ENCODE assay signal across 8 cellular contexts in genomic region chr13:79405501-79405830, GRCh38. TPM values are rescaled to one million over a fixed set of nuclear protein-coding genes. Genes with fewer than 3 reads are reported as not detected.
DNase-seq lines count a peak whose midpoint lies in the region; ATAC-seq, FAIRE-seq and TF ChIP-seq lines count a peak whose summit lies in the region.

No MANE protein-coding gene starts in this region.

- H3K36me3 ChIP-seq in heart right ventricle = no peaks in the 10 kb centered on the region
- no peaks in the 10 kb centered on the region for H3K36me3 ChIP-seq in small intestine (ENCODE audit: control insufficient read depth in 2 of 2, insufficient read depth in 2 of 2, low read length in 2 of 2)

- peak overlapping the region; percentile 68 to 97 (median 94) for H3K27ac ChIP-seq in heart right ventricle
- H3K27ac ChIP-seq in small intestine (ENCODE audit: low read depth in 1 of 2, low read length in 1 of 2) = peak overlapping the region; percentile 71 to 99

- DNase-seq in SKM-1 treated with dmso at 0.1 percent for 144 hours (lab: John Stamatoyannopoulos, UW; ENCODE audit: unreplicated experiment) = peak; percentile 43
- DNase-seq in SKM-1 (lab: John Stamatoyannopoulos, UW; ENCODE audit: unreplicated experiment) = no peak
- peak; percentile 25 for DNase-seq in RPMI7951 (ENCODE audit: low read depth)
- no peak for DNase-seq in heart right ventricle
- DNase-seq in small intestine = no peak
- DNase-seq in NCI-H1105 (lab: John Stamatoyannopoulos, UW) = no peak
- no peak for DNase-seq in GM19238 (ENCODE audit: insufficient read length, low spot score)

- H3K9me3 ChIP-seq in heart right ventricle = no peaks in the 10 kb centered on the region
- H3K9me3 ChIP-seq in small intestine (ENCODE audit: control insufficient read depth, low read depth) = no peaks in the 10 kb centered on the region

- H3K4me3 ChIP-seq in heart right ventricle (peak overlapping the region; percentile 61 to 94 (median 87)), small intestine (ENCODE audit: low read depth in 1 of 2, low read length in 2 of 2) (peak overlapping the region; percentile 83 to 100)

- H3K27me3 ChIP-seq in heart right ventricle = no peaks in the 10 kb centered on the region
- H3K27me3 ChIP-seq in small intestine (ENCODE audit: control insufficient read depth in 2 of 2, insufficient read depth in 2 of 2, low read length in 2 of 2) = no peaks in the 10 kb centered on the region

- intact Hi-C loops in heart right ventricle (cut with DNase I) = loop anchor here in 1 of 10 donors (5.0 kb wide), 1 partner anchor 137 kb away; no protein-coding TSS in a partner anchor

- 0% methylated on average over 19 of the region's 19 CpGs for WGBS in heart right ventricle, 2 donors
- 0% methylated on average over 19 of the region's 19 CpGs for WGBS in small intestine, 3 donors

- peak; percentile 44 for ATAC-seq in HG02970 (IDR thresholded peaks at IDR 0.05; ENCODE audit: low FRiP score, unreplicated experiment)
- ATAC-seq in heart right ventricle = peak in 5 of 8 donors; percentile 1 to 82 (median 13)

- FAIRE-seq in small intestine (lab: Jason Lieb, UNC) = no peak

- no peak for TF ChIP-seq CTCF in heart right ventricle (IDR thresholded peaks at IDR 0.05)

- H3K4me1 ChIP-seq in heart right ventricle (peaks cover 0 to 63% (median 51%) of the 10 kb centered on the region in 9 donors), small intestine (ENCODE audit: control insufficient read depth in 2 of 2, insufficient read depth in 1 of 2, low read depth in 1 of 2, low read length in 1 of 2) (peaks cover 6 to 23% of the 10 kb centered on the region in 2 donors)

RNA-seq across cellular contexts. Expression of gene RBM26, which starts 0.6 kb away (rescaled TPM):
- 19.9 and 24.4 TPM in 2 replicates for total RNA-seq in RPMI7951 (2014; rRNA removed; shearing (Covaris generic))
- 10 to 100 TPM; 18.6 to 28.6 (median 24.5) TPM for total RNA-seq in heart right ventricle
- 10 to 100 TPM in 1 of 2 donors, 1 to 10 TPM in 1; 7.5 to 46.8 TPM for polyA plus RNA-seq in heart right ventricle
- 10 to 100 TPM in 2 of 3 donors, 1 to 10 TPM in 1; 7.6 to 14.9 (median 11.0) TPM for polyA plus RNA-seq in small intestine

Comparison
In these comparisons a context has a peak if more than half of its experiments do, and no peak if none do; other contexts are left out.
1. DNase-seq: peak in SKM-1 treated with dmso at 0.1 percent for 144 hours (single experiment) and RPMI7951 (single experiment); none in SKM-1 (single experiment), heart right ventricle (0 of 2), small intestine (single experiment), NCI-H1105 (single experiment) and GM19238 (single experiment).